Comparison of ENCODE assay signal across 20 cellular contexts in the genomic region with DNA sequence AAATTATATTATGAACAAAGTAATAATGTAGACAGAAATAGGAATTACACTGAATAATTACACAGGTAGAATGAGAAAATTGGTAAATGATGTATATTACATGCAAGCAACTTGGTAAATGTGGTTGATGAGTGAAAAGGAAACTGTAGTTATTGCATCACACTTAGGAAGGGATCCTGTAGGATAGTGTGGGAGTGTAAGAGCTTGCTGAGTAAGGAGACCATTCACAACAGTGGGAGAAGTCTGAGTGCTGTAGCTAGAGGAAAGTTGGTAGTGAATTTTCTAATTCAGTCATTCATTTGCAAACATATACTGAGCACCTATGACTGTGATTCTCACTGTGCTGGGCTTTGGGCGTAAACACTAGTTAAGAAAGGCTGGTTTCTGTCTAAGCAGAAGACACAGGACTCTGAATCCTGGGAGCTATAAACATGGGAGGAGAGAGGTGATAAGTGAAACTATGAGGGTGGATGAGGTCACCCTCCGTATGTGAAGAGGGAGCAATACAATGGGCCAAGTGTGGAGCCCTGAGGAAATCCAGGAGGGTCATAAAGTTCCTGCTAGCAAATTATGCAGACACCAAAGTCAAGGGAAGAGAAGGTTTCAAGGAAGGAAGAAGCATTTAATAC. TPM values are rescaled to one million over a fixed set of nuclear protein-coding genes. Genes with fewer than 3 reads are reported as not detected.
A peak's percentile ranks its signal among the peaks of the same experiment; 100 is the strongest.
DNase-seq lines count a peak whose midpoint lies in the region; ATAC-seq, FAIRE-seq and TF ChIP-seq lines count a peak whose summit lies in the region.
"Had no signal": no experiment of that assay in that cellular context is flagged by ENCODE, and none has a peak within 500 bp of the region (broad histone marks: within the 10 kb centered on the region; RNA-seq: fewer than 3 reads in every experiment).

No MANE protein-coding gene starts in this region.

- H3K4me1 ChIP-seq in ACC112 (ENCODE audit: control insufficient read depth, insufficient read depth, low read length, unreplicated experiment): peaks cover 23% of the 10 kb centered on the region
- peaks cover 14% of the 10 kb centered on the region for H3K4me1 ChIP-seq in H9 (ENCODE audit: insufficient read depth, low read length)
- H3K4me1 ChIP-seq in keratinocyte (ENCODE audit: control insufficient read depth, extremely low read depth, insufficient read depth, low read length): peaks cover 3% of the 10 kb centered on the region
- H3K4me1 ChIP-seq: esophagus squamous epithelium, right atrium auricular region, thyroid gland had no signal

- TF ChIP-seq CTCF in H9 (conservative IDR thresholded peaks at IDR 0.05) (no peak), keratinocyte (optimal IDR thresholded peaks at IDR 0.05 in 1 of 3, IDR thresholded peaks at IDR 0.05 in 1 of 3, conservative IDR thresholded peaks at IDR 0.05 in 1 of 3; ENCODE audit: extremely low read depth in 1 of 3, insufficient read depth in 2 of 3, low read length in 3 of 3) (no peak)

- no peaks in the 10 kb centered on the region for H3K79me1 ChIP-seq in H9 (ENCODE audit: insufficient read depth, low read depth, low read length, poor library complexity, severe bottlenecking)

- no peak overlapping the region for H2BK15ac ChIP-seq in H9 (ENCODE audit: low read depth, low read length)

- 0 out of 2 replicates have a peak overlapping the region, but pooled peaks have one; percentile 4 for H3K27ac ChIP-seq in ACC112 (ENCODE audit: low read depth, low read length)
- H3K27ac ChIP-seq in H9 (ENCODE audit: insufficient read length, low read depth, low read length): no peak overlapping the region
- H3K27ac ChIP-seq in keratinocyte (ENCODE audit: control insufficient read depth, insufficient read depth, low read length): no peak overlapping the region
- H3K27ac ChIP-seq: esophagus squamous epithelium, KMS-11, lower lobe of right lung, PC-9, right atrium auricular region, thyroid gland had no signal

- no peak overlapping the region for H3K18ac ChIP-seq in H9 (ENCODE audit: insufficient read length, low read depth, low read length)

- no CpG with 5 or more reads among the region's 2 CpGs for WGBS in H9 (ENCODE audit: extremely low coverage, insufficient read length, low lambda C conversion rate)

- H2BK20ac ChIP-seq in H9 (ENCODE audit: low read depth, low read length, poor library complexity, severe bottlenecking): no peak overlapping the region

- H3K4me2 ChIP-seq in H9 (ENCODE audit: insufficient read depth, insufficient read length, low read length): no peak overlapping the region
- H3K4me2 ChIP-seq in keratinocyte (ENCODE audit: control insufficient read depth, extremely low read depth, insufficient read depth, low read depth, low read length): peak overlapping the region; percentile 4
- H3K4me2 ChIP-seq: KMS-11, PC-9 had no signal

- H3K9me1 ChIP-seq in keratinocyte (ENCODE audit: control insufficient read depth, extremely low read depth, insufficient read depth, low read length): no peaks in the 10 kb centered on the region

- H3K23me2 ChIP-seq in H9 (ENCODE audit: insufficient read length, low read depth, low read length, poor library complexity, severe bottlenecking): no peaks in the 10 kb centered on the region

- no peaks in the 10 kb centered on the region for H3K36me3 Mint-ChIP-seq in H9 (ENCODE audit: insufficient read depth in 1 of 3, low read depth in 3 of 3)
- no peaks in the 10 kb centered on the region for H3K36me3 Mint-ChIP-seq in activated T-helper 17 cell treated with anti-CD3 and anti-CD28 coated beads, Interleukin-2, amount 50 U/mL, for 72 hours (ENCODE audit: low read depth)
- H3K36me3 Mint-ChIP-seq: activated CD4-positive, alpha-beta memory T cell treated with anti-CD3 and anti-CD28 coated beads for 36 hours had no signal

- H3K79me2 ChIP-seq in ACC112 (ENCODE audit: control insufficient read depth, insufficient read depth, low read length, unreplicated experiment) (no peaks in the 10 kb centered on the region), H9 (ENCODE audit: insufficient read depth, low read length) (no peaks in the 10 kb centered on the region), keratinocyte (ENCODE audit: control insufficient read depth, insufficient read depth, low read length) (no peaks in the 10 kb centered on the region)

- H2BK5ac ChIP-seq in H9 (ENCODE audit: insufficient read length, low read length): no peak overlapping the region

- H4K5ac ChIP-seq in H9 (ENCODE audit: insufficient read length, low read depth, low read length): no peak overlapping the region

- H4K20me1 ChIP-seq in H9 (ENCODE audit: control insufficient read depth, insufficient read depth, insufficient read length): no peaks in the 10 kb centered on the region
- H4K20me1 ChIP-seq in keratinocyte (ENCODE audit: control insufficient read depth, extremely low read depth, insufficient read depth, low read length): no peaks in the 10 kb centered on the region

- DNase-seq in H9: no peak
- no peak for DNase-seq in keratinocyte (ENCODE audit: low read depth, low spot score)
- no peak for DNase-seq in frontal cortex (ENCODE audit: low spot score in 2 of 2)
- DNase-seq in GF-D8 (lab: John Stamatoyannopoulos, UW): no peak
- DNase-seq: activated CD4-positive, alpha-beta memory T cell treated with anti-CD3 and anti-CD28 coated beads for 36 hours; aorta; cortex of kidney; esophagus squamous epithelium; lower lobe of right lung; NCI-H1694 treated with DMSO at 0.1 percent for 48 hours; NCI-H526 treated with DMSO at 0.1 percent for 48 hours; PC-9; thyroid gland had no signal

- dilution Hi-C loops in keratinocyte (cut with MboI; ENCODE audit: extremely low pct_ligation_motif_present, low sequenced_read_pairs): no loop called here

- H3K9me3 Mint-ChIP-seq in H9: no peaks in the 10 kb centered on the region
- H3K9me3 Mint-ChIP-seq in activated T-helper 17 cell treated with anti-CD3 and anti-CD28 coated beads, Interleukin-2, amount 50 U/mL, for 72 hours: no peaks in the 10 kb centered on the region
- H3K9me3 Mint-ChIP-seq: activated CD4-positive, alpha-beta memory T cell treated with anti-CD3 and anti-CD28 coated beads for 36 hours had no signal

- FAIRE-seq in keratinocyte (lab: Jason Lieb, UNC) (no peak), frontal cortex (lab: Jason Lieb, UNC) (no peak)

- no peak overlapping the region for H2AK5ac ChIP-seq in H9 (ENCODE audit: insufficient read length, low read length)

- H3K9ac ChIP-seq in H9 (ENCODE audit: extremely low read depth, insufficient read length, low read length) (no peak overlapping the region), keratinocyte (ENCODE audit: control insufficient read depth, extremely low read depth, insufficient read depth, low read length) (no peak overlapping the region)
- H3K9ac ChIP-seq: KMS-11 had no signal

- no peak overlapping the region for H3K14ac ChIP-seq in H9 (ENCODE audit: insufficient read depth, low read length)

- H2AFZ ChIP-seq in ACC112 (ENCODE audit: low read length, unreplicated experiment) (no peak overlapping the region), H9 (ENCODE audit: low read length) (peak overlapping the region; percentile 86), keratinocyte (ENCODE audit: control insufficient read depth, low read length) (peak overlapping the region; percentile 32)
- H2AFZ ChIP-seq: PC-9 had no signal

- H4K91ac ChIP-seq in H9 (ENCODE audit: insufficient read length, low read depth, low read length): no peak overlapping the region

- no peak overlapping the region for H3T11ph ChIP-seq in H9 (ENCODE audit: low read length)

- H3K27ac Mint-ChIP-seq in H9: no peak overlapping the region
- no peak overlapping the region for H3K27ac Mint-ChIP-seq in activated T-helper 17 cell treated with anti-CD3 and anti-CD28 coated beads, Interleukin-2, amount 50 U/mL, for 72 hours
- H3K27ac Mint-ChIP-seq: activated CD4-positive, alpha-beta memory T cell treated with anti-CD3 and anti-CD28 coated beads for 36 hours had no signal

- H2BK120ac ChIP-seq in H9 (ENCODE audit: low read depth, low read length, poor library complexity, severe bottlenecking): no peak overlapping the region

- H3K36me3 ChIP-seq in ACC112 (ENCODE audit: insufficient read depth, low read length): no peaks in the 10 kb centered on the region
- H3K36me3 ChIP-seq in keratinocyte (ENCODE audit: control insufficient read depth in 2 of 2, extremely low read depth in 1 of 2, insufficient read depth in 2 of 2, low read length in 2 of 2): no peaks in the 10 kb centered on the region
- H3K36me3 ChIP-seq: esophagus squamous epithelium, lower lobe of right lung, right atrium auricular region, thyroid gland had no signal

- no peaks in the 10 kb centered on the region; the same call in 1 of the 2 replicates for H3K27me3 Mint-ChIP-seq in H9 (ENCODE audit: low read depth)
- H3K27me3 Mint-ChIP-seq in activated T-helper 17 cell treated with anti-CD3 and anti-CD28 coated beads, Interleukin-2, amount 50 U/mL, for 72 hours: peaks cover 18% of the 10 kb centered on the region

- no peaks in the 10 kb centered on the region for H3K9me3 ChIP-seq in H9 (ENCODE audit: control insufficient read depth, low read depth, low read length)
- H3K9me3 ChIP-seq in keratinocyte (ENCODE audit: control insufficient read depth, low read depth, low read length): no peaks in the 10 kb centered on the region
- H3K9me3 ChIP-seq: esophagus squamous epithelium, lower lobe of right lung, right atrium auricular region, thyroid gland had no signal

- H3K4me3 Mint-ChIP-seq in H9: no peak overlapping the region
- H3K4me3 Mint-ChIP-seq in activated T-helper 17 cell treated with anti-CD3 and anti-CD28 coated beads, Interleukin-2, amount 50 U/mL, for 72 hours: no peak overlapping the region
- H3K4me3 Mint-ChIP-seq: activated CD4-positive, alpha-beta memory T cell treated with anti-CD3 and anti-CD28 coated beads for 36 hours had no signal

- H3K27me3 ChIP-seq in ACC112 (ENCODE audit: insufficient read depth, low read length) (no peaks in the 10 kb centered on the region), H9 (ENCODE audit: insufficient read depth, low read length) (no peaks in the 10 kb centered on the region), keratinocyte (ENCODE audit: control insufficient read depth, extremely low read depth, insufficient read depth, low read length) (no peaks in the 10 kb centered on the region)
- H3K27me3 ChIP-seq: right atrium auricular region, thyroid gland had no signal

- H2BK12ac ChIP-seq in H9 (ENCODE audit: insufficient read length, low read depth, low read length): no peak overlapping the region

- H3K4me1 Mint-ChIP-seq in H9: peaks cover 7 to 12% of the 10 kb centered on the region in 2 experiments
- H3K4me1 Mint-ChIP-seq in activated T-helper 17 cell treated with anti-CD3 and anti-CD28 coated beads, Interleukin-2, amount 50 U/mL, for 72 hours: no peaks in the 10 kb centered on the region

- H3K23ac ChIP-seq in H9 (ENCODE audit: insufficient read length, low read depth, low read length): no peak overlapping the region

- H3K4me3 ChIP-seq in ACC112 (ENCODE audit: low read depth, low read length): no peak overlapping the region
- H3K4me3 ChIP-seq in keratinocyte (ENCODE audit: control insufficient read depth in 2 of 3, extremely low read depth in 1 of 3, insufficient read depth in 2 of 3, low read depth in 1 of 3, low read length in 3 of 3): no peak overlapping the region
- H3K4me3 ChIP-seq: esophagus squamous epithelium, lower lobe of right lung, PC-9, right atrium auricular region, thyroid gland had no signal

- no peak overlapping the region for H3K56ac ChIP-seq in H9 (ENCODE audit: insufficient read length, low read depth, low read length)

- no peak overlapping the region for H3K4ac ChIP-seq in H9 (ENCODE audit: low read depth, low read length)

- ATAC-seq in activated T-helper 17 cell treated with anti-CD3 and anti-CD28 coated beads, Interleukin-2, amount 50 U/mL, for 72 hours (replicated peaks): peak; percentile 84
- no peak for ATAC-seq in GM21367 (IDR thresholded peaks at IDR 0.05; ENCODE audit: unreplicated experiment)
- no peak for ATAC-seq in HG03571 (IDR thresholded peaks at IDR 0.05; ENCODE audit: unreplicated experiment)
- ATAC-seq: lower lobe of right lung, SK-N-SH treated with all-trans-retinoic acid at 6 μM for 48 hours had no signal

- no peak overlapping the region for H4K8ac ChIP-seq in H9 (replicated peaks; ENCODE audit: insufficient read length, low read depth, low read length)

RNA-seq across cellular contexts. Expression of gene CPE, which starts 14.2 kb away (rescaled TPM):
- 10.0 and 11.6 TPM in 2 replicates for total RNA-seq in H9 (2021)
- not detected for total RNA-seq in activated T-helper 17 cell treated with anti-CD3 and anti-CD28 coated beads, Interleukin-2, amount 50 U/mL, for 72 hours
- polyA plus RNA-seq in keratinocyte: 1.4 to 3.8 TPM (median 1.9 TPM) in 3 replicates
- polyA plus RNA-seq in keratinocyte (2011; ENCODE audit: low read depth): 13.5 TPM
- 0.86 and 1.3 TPM in 2 replicates for polyA plus RNA-seq in keratinocyte (2011; cell fraction: cytosol; rRNA removed)
- 4.9 and 5.1 TPM in 2 replicates for polyA plus RNA-seq in keratinocyte (2011; cell fraction: nucleus; rRNA removed)
- polyA plus RNA-seq in keratinocyte (2012; ENCODE audit: low replicate concordance): 1.1 and 10.5 TPM in 2 replicates
- 0.77 to 2.3 TPM (median 1.4 TPM) in 3 replicates for polyA minus RNA-seq in keratinocyte
- polyA minus RNA-seq in keratinocyte (2011; cell fraction: cytosol; rRNA and poly(A)+ RNA removed): 5.8 TPM
- 1.7 and 3.2 TPM in 2 replicates for polyA minus RNA-seq in keratinocyte (2011; cell fraction: nucleus; rRNA and poly(A)+ RNA removed)
- 463 TPM for total RNA-seq in frontal cortex
- total RNA-seq: activated CD4-positive, alpha-beta memory T cell treated with anti-CD3 and anti-CD28 coated beads for 36 hours had no signal

RNA-seq across cellular contexts. Expression of gene MSMO1, which starts 37.1 kb away (rescaled TPM):
- total RNA-seq in H9 (2021) (68.3 and 79.3 TPM in 2 replicates), frontal cortex (705 TPM)
- total RNA-seq in activated T-helper 17 cell treated with anti-CD3 and anti-CD28 coated beads, Interleukin-2, amount 50 U/mL, for 72 hours: 10 to 100 TPM; 57.9 to 71.4 TPM
- polyA plus RNA-seq in keratinocyte: 334 to 541 TPM (median 482 TPM) in 3 replicates
- polyA plus RNA-seq in keratinocyte (2011; ENCODE audit: low read depth): 146 TPM
- 228 and 437 TPM in 2 replicates for polyA plus RNA-seq in keratinocyte (2011; cell fraction: cytosol; rRNA removed)
- 478 and 606 TPM in 2 replicates for polyA plus RNA-seq in keratinocyte (2011; cell fraction: nucleus; rRNA removed)
- polyA plus RNA-seq in keratinocyte (2012; ENCODE audit: low replicate concordance): 188 and 366 TPM in 2 replicates
- 101 to 276 TPM (median 151 TPM) in 3 replicates for polyA minus RNA-seq in keratinocyte
- 207 TPM for polyA minus RNA-seq in keratinocyte (2011; cell fraction: cytosol; rRNA and poly(A)+ RNA removed)
- polyA minus RNA-seq in keratinocyte (2011; cell fraction: nucleus; rRNA and poly(A)+ RNA removed): 255 and 403 TPM in 2 replicates

Comparison
In these comparisons a context has a peak if more than half of its experiments do, and no peak if none do; other contexts are left out.
1. RNA of gene CPE, which starts 14.2 kb away (total RNA-seq): 463 TPM in frontal cortex (single experiment); 10.0 to 11.6 TPM in H9 and not detected in activated T-helper 17 cell treated with anti-CD3 and anti-CD28 coated beads, Interleukin-2, amount 50 U/mL, for 72 hours; every median in the first group is over 10 times any median in the second.